In genomic region chr21:42051788-42052187, GRCh38 we compare ENCODE assay signal across 1 cellular context.
TF ChIP-seq lines count a peak whose summit lies in the region.

No MANE protein-coding gene starts in this region.

TF ChIP-seq in K562, 482 proteins besides CTCF, POLR2A, EP300 and RAD21 (continued from another document and continues in another):
- TF ChIP-seq TEAD1 (CRISPR knock-in tag; IDR thresholded peaks at IDR 0.05) (no peak), RBM14 (IDR thresholded peaks at IDR 0.05; ENCODE audit: borderline replicate concordance, insufficient read depth, low read depth, low read length) (no peak), ZFP1 (CRISPR knock-in tag; IDR thresholded peaks at IDR 0.05) (no peak), GATAD2A (IDR thresholded peaks at IDR 0.05) (no peak), MTA2 (IDR thresholded peaks at IDR 0.05; ENCODE audit: low read depth) (peak; percentile 76), ZNF77 (CRISPR knock-in tag; IDR thresholded peaks at IDR 0.05) (no peak), ZNF408 (CRISPR knock-in tag; IDR thresholded peaks at IDR 0.05; ENCODE audit: low read depth) (no peak), ETV1 (tag; conservative IDR thresholded peaks at IDR 0.05; ENCODE audit: low read depth) (peak; percentile 99), JUNB (CRISPR knock-in tag; conservative IDR thresholded peaks at IDR 0.05) (no peak), ATF1 (CRISPR knock-in tag; IDR thresholded peaks at IDR 0.05) (no peak), ATF1 (tag; IDR thresholded peaks at IDR 0.05) (0 out of 2 replicates have a peak, but pooled peaks have one; percentile 33), CBFB (CRISPR knock-in tag; IDR thresholded peaks at IDR 0.05) (0 out of 2 replicates have a peak, but pooled peaks have one; percentile 46), ZBTB17 (CRISPR knock-in tag; IDR thresholded peaks at IDR 0.05) (0 out of 2 replicates have a peak, but pooled peaks have one; percentile 20), ZNF609 (CRISPR knock-in tag; IDR thresholded peaks at IDR 0.05; ENCODE audit: borderline replicate concordance) (no peak), ZBTB5 (IDR thresholded peaks at IDR 0.05) (no peak), STAG1 (CRISPR knock-in tag; IDR thresholded peaks at IDR 0.05; ENCODE audit: borderline replicate concordance) (no peak), VEZF1 (CRISPR knock-in tag; IDR thresholded peaks at IDR 0.05) (peak; percentile 55), ZNF780A (CRISPR knock-in tag; IDR thresholded peaks at IDR 0.05) (no peak), ZNF445 (CRISPR knock-in tag; IDR thresholded peaks at IDR 0.05; ENCODE audit: low read depth) (no peak), LARP7 (IDR thresholded peaks at IDR 0.05) (no peak), TSC22D4 (tag; IDR thresholded peaks at IDR 0.05) (no peak), ZNF639 (CRISPR knock-in tag; conservative IDR thresholded peaks at IDR 0.05 in 1 of 2, IDR thresholded peaks at IDR 0.05 in 1 of 2) (no peak), IRF2 (CRISPR knock-in tag; IDR thresholded peaks at IDR 0.05) (no peak), BDP1 (IDR thresholded peaks at IDR 0.05; ENCODE audit: insufficient read depth, insufficient read length) (no peak), ZBTB11 (CRISPR knock-in tag; IDR thresholded peaks at IDR 0.05) (no peak), NR2F6 (CRISPR knock-in tag; IDR thresholded peaks at IDR 0.05) (no peak), HNRNPL (IDR thresholded peaks at IDR 0.05; ENCODE audit: low read depth, low read length) (no peak), THRA (IDR thresholded peaks at IDR 0.05) (no peak), NCOA4 (IDR thresholded peaks at IDR 0.05; ENCODE audit: partially characterized antibody) (no peak), FOXA1 (IDR thresholded peaks at IDR 0.05; ENCODE audit: borderline replicate concordance) (no peak), SOX6 (IDR thresholded peaks at IDR 0.05) (peak; percentile 93), RREB1 (CRISPR knock-in tag; IDR thresholded peaks at IDR 0.05) (peak; percentile 81; the same call in 1 of the 2 replicates), BRF1 (IDR thresholded peaks at IDR 0.05; ENCODE audit: borderline replicate concordance, extremely low read depth, insufficient read length) (no peak), SRSF9 (IDR thresholded peaks at IDR 0.05; ENCODE audit: borderline replicate concordance, low read depth, low read length) (no peak), USF1 (CRISPR knock-in tag; IDR thresholded peaks at IDR 0.05) (no peak), STAT5A (IDR thresholded peaks at IDR 0.05; ENCODE audit: borderline replicate concordance, low read length) (peak; percentile 61; the same call in 1 of the 2 replicates), TCF7 (IDR thresholded peaks at IDR 0.05; ENCODE audit: borderline replicate concordance) (peak; percentile 100), ZNF707 (CRISPR knock-in tag; conservative IDR thresholded peaks at IDR 0.05) (no peak), SMAD3 (CRISPR knock-in tag; conservative IDR thresholded peaks at IDR 0.05) (peak; percentile 42; the same call in 1 of the 2 replicates), USF2 (CRISPR knock-in tag; IDR thresholded peaks at IDR 0.05) (no peak)
